ENCODE assay signal across 8 cellular contexts in genomic region chr6:169831450-169832246, GRCh38.
A peak's percentile ranks its signal among the peaks of the same experiment; 100 is the strongest.
DNase-seq lines count a peak whose midpoint lies in the region; ATAC-seq and TF ChIP-seq lines count a peak whose summit lies in the region.

No MANE protein-coding gene starts in this region.

- H3K36me3 ChIP-seq in A673 (ENCODE audit: insufficient read depth, low read length, poor library complexity, severe bottlenecking) = no peaks in the 10 kb centered on the region
- no peaks in the 10 kb centered on the region for H3K36me3 ChIP-seq in KMS-11 (ENCODE audit: insufficient read depth)
- H3K36me3 ChIP-seq in suprapubic skin = no peaks in the 10 kb centered on the region

- intact Hi-C loops in A673 (cut with micrococcal nuclease; ENCODE audit: unreplicated experiment) = loop anchor here (1.0 to 5.0 kb wide), 4 partner anchors 461 to 701 kb away; partner anchors contain the start of gene FAM120B

- TSS peak; percentile 87 for BruUV-seq in A673 (replicated peaks; lab: Mats Ljungman, UMichigan)

- H4K20me1 ChIP-seq in KMS-11 (ENCODE audit: insufficient read depth) = no peaks in the 10 kb centered on the region

- H3K4me3 ChIP-seq in A673 (ENCODE audit: low read depth, low read length, poor library complexity, severe bottlenecking) (peak overlapping the region; percentile 29), KMS-11 (IDR thresholded peaks at IDR 0.05; ENCODE audit: insufficient read depth, low read depth, low read length) (no peak overlapping the region), suprapubic skin (no peak overlapping the region)

- H3K9me3 ChIP-seq in A673 (ENCODE audit: low read depth, low read length, poor library complexity, severe bottlenecking) = no peaks in the 10 kb centered on the region
- no peaks in the 10 kb centered on the region for H3K9me3 ChIP-seq in suprapubic skin

- H3K79me2 ChIP-seq in KMS-11 (ENCODE audit: insufficient read depth, low read depth) = no peaks in the 10 kb centered on the region

- TF ChIP-seq CTCF in A673 (conservative IDR thresholded peaks at IDR 0.05; ENCODE audit: low read depth, low read length) = peak; percentile 93
- peak; percentile 52; the same call in 1 of the 2 replicates for TF ChIP-seq CTCF in KMS-11 (conservative IDR thresholded peaks at IDR 0.05; ENCODE audit: low read depth, low read length)
- TF ChIP-seq CTCF in RWPE1 (conservative IDR thresholded peaks at IDR 0.05; ENCODE audit: low read depth) = peak; percentile 90
- TF ChIP-seq CTCF in omental fat pad (IDR thresholded peaks at IDR 0.05) = peak in 2 of 3 donors; percentile 15 to 55
- TF ChIP-seq CTCF in suprapubic skin (IDR thresholded peaks at IDR 0.05) = peak; percentile 66 to 92

- peaks cover 23% of the 10 kb centered on the region for H3K4me1 ChIP-seq in A673 (ENCODE audit: insufficient read depth, low read length, poor library complexity, severe bottlenecking)
- H3K4me1 ChIP-seq in KMS-11 (ENCODE audit: low read depth, poor library complexity, severe bottlenecking) = no peaks in the 10 kb centered on the region
- peaks cover 18% of the 10 kb centered on the region for H3K4me1 ChIP-seq in suprapubic skin

- CTCF ChIA-PET in A673 (lab: Charles Lee) (interaction anchor here (0.6 to 3.2 kb wide), 11 partner anchors 8 to 686 kb away, joined by 3 to 15 read pairs (median 5); no protein-coding TSS in a partner anchor), RWPE1 (lab: Yijun Ruan, JAX) (interaction anchor here (0.5 to 2.7 kb wide), 42 partner anchors 9 to 930 kb away, joined by 3 to 39 read pairs (median 4); partner anchors contain the start of gene DLL1)

- 32% methylated on average over 32 of the region's 32 CpGs for WGBS in suprapubic skin

- ATAC-seq in GM18505 (IDR thresholded peaks at IDR 0.05; ENCODE audit: unreplicated experiment) (peak; percentile 82), omental fat pad (ENCODE audit: low FRiP score) (peak; percentile 81)

- POLR2A ChIA-PET in A673 (lab: Charles Lee; ENCODE audit: low non-redundant PET) = interaction anchor here (0.5 to 0.8 kb wide), 2 partner anchors 21 to 258 kb away, joined by 4 to 6 read pairs; no protein-coding TSS in a partner anchor
- POLR2A ChIA-PET in RWPE1 (lab: Yijun Ruan, JAX; ENCODE audit: low non-redundant PET) = no interaction called here

- H3K27me3 ChIP-seq in A673 (replicated peaks; ENCODE audit: insufficient read depth, low read depth, low read length, poor library complexity) (no peaks in the 10 kb centered on the region), KMS-11 (ENCODE audit: insufficient read depth, low read depth) (no peaks in the 10 kb centered on the region), suprapubic skin (peaks cover 21% of the 10 kb centered on the region)

- H3K27ac ChIP-seq in A673 (ENCODE audit: low read depth, low read length, poor library complexity, severe bottlenecking) (peak overlapping the region; percentile 83), KMS-11 (no peak overlapping the region), RWPE1 (no peak overlapping the region), suprapubic skin (no peak overlapping the region)

- H3K9ac ChIP-seq in KMS-11 = no peak overlapping the region

- DNase-seq in A673 (ENCODE audit: low spot score) = peak; percentile 90
- DNase-seq in RWPE1 (ENCODE audit: low spot score) = peak; percentile 50
- DNase-seq in activated gamma-delta T cell treated with Interleukin-2 at 50 U/mL for 16 hours = peak; percentile 72
- DNase-seq in foreskin melanocyte = peak; percentile 42
- DNase-seq in omental fat pad (ENCODE audit: low spot score) = peak; percentile 49
- DNase-seq in suprapubic skin (ENCODE audit: low spot score in 2 of 2) = peak in 1 of 2 donors; percentile 85

- H2AFZ ChIP-seq in KMS-11 (ENCODE audit: low read depth) = no peak overlapping the region

- no peak for TF ChIP-seq POLR2A in GM18505 (IDR thresholded peaks at IDR 0.05; ENCODE audit: borderline replicate concordance, extremely low read depth, insufficient read depth, insufficient read length)
- TF ChIP-seq POLR2A in suprapubic skin (IDR thresholded peaks at IDR 0.05) = no peak

- H3K4me2 ChIP-seq in KMS-11 = no peak overlapping the region

- no peak for TF ChIP-seq EP300 in suprapubic skin (IDR thresholded peaks at IDR 0.05)

Comparison
In these comparisons a context has a peak if more than half of its experiments do, and no peak if none do; other contexts are left out.
1. CTCF ChIP-seq: peak in every context shown above with its lines; median percentile 93 in A673; 90 in RWPE1; 79 in suprapubic skin; 52 in KMS-11; 35 in omental fat pad.